16 cellular contexts compared by ENCODE assay signal in genomic region chr11:78295991-78296930, GRCh38.
DNase-seq lines count a peak whose midpoint lies in the region; ATAC-seq and TF ChIP-seq lines count a peak whose summit lies in the region.
"Had no signal": no experiment of that assay in that cellular context is flagged by ENCODE, and none has a peak within 500 bp of the region (broad histone marks: within the 10 kb centered on the region; RNA-seq: fewer than 3 reads in every experiment).

No MANE protein-coding gene starts in this region.

- H3K27me3 Mint-ChIP-seq in Calu3 (ENCODE audit: unreplicated experiment) (no peaks in the 10 kb centered on the region), nephron progenitor cell (ENCODE audit: low read depth, poor library complexity) (no peaks in the 10 kb centered on the region)
- no peaks in the 10 kb centered on the region for H3K27me3 Mint-ChIP-seq in activated naive CD4-positive, alpha-beta T cell treated with anti-CD3 and anti-CD28 coated beads, Interleukin-2, amount 10 ng/mL, durations not matched to agents 7 days and 5 days
- H3K27me3 Mint-ChIP-seq: activated naive CD8-positive, alpha-beta T cell treated with anti-CD3 and anti-CD28 coated beads, Interleukin-2, amount 10 ng/mL, durations not matched to agents 7 days and 5 days had no signal

- TF ChIP-seq POLR2A in body of pancreas (IDR thresholded peaks at IDR 0.05): no peak

- no TSS peak for BruUV-seq in Calu3 (replicated peaks; lab: Mats Ljungman, UMichigan)

- DNase-seq in Calu3: peak; percentile 7
- DNase-seq in NCI-H146 treated with DMSO at 0.1 percent for 48 hours (lab: John Stamatoyannopoulos, UW; ENCODE audit: unreplicated experiment): peak; percentile 69
- DNase-seq in dorsolateral prefrontal cortex: no peak
- no peak for DNase-seq in nephron progenitor cell
- no peak for DNase-seq in activated naive CD4-positive, alpha-beta T cell treated with anti-CD3 and anti-CD28 coated beads, Interleukin-2, amount 10 ng/mL, durations not matched to agents 7 days and 5 days
- DNase-seq in GF-D8 (lab: John Stamatoyannopoulos, UW): no peak
- no peak for DNase-seq in NCI-H510A treated with DMSO at 0.1 percent for 48 hours (lab: John Stamatoyannopoulos, UW)
- no peak for DNase-seq in body of pancreas
- DNase-seq: activated naive CD8-positive, alpha-beta T cell treated with anti-CD3 and anti-CD28 coated beads, Interleukin-2, amount 10 ng/mL, durations not matched to agents 7 days and 5 days; esophagus squamous epithelium; HCEC 1CT; Karpas-422; NCI-H187 treated with DMSO at 0.1 percent for 48 hours; SK-N-SH; testis had no signal

- H3K4me3 ChIP-seq in dorsolateral prefrontal cortex (no peak overlapping the region), body of pancreas (no peak overlapping the region)
- H3K4me3 ChIP-seq: esophagus squamous epithelium, testis had no signal

- no peaks in the 10 kb centered on the region for H3K27me3 ChIP-seq in dorsolateral prefrontal cortex
- no peaks in the 10 kb centered on the region for H3K27me3 ChIP-seq in body of pancreas
- H3K27me3 ChIP-seq: esophagus squamous epithelium, testis had no signal

- H3K4me1 ChIP-seq in body of pancreas: peaks cover 5% of the 10 kb centered on the region
- H3K4me1 ChIP-seq: testis had no signal

- WGBS in body of pancreas, 2 donors: 84 to 85% methylated on average over 8 of the region's 8 CpGs

- H3K27ac ChIP-seq in dorsolateral prefrontal cortex: peak overlapping the region in 37 of 59 donors; percentile 2 to 77 (median 43)
- H3K27ac ChIP-seq in body of pancreas: no peak overlapping the region
- H3K27ac ChIP-seq: esophagus squamous epithelium, testis had no signal

- H3K36me3 Mint-ChIP-seq in Calu3 (ENCODE audit: insufficient read depth, unreplicated experiment) (no peaks in the 10 kb centered on the region), nephron progenitor cell (ENCODE audit: low read depth) (no peaks in the 10 kb centered on the region)
- H3K36me3 Mint-ChIP-seq in activated naive CD4-positive, alpha-beta T cell treated with anti-CD3 and anti-CD28 coated beads, Interleukin-2, amount 10 ng/mL, durations not matched to agents 7 days and 5 days: peaks cover 31% of the 10 kb centered on the region

- no peak overlapping the region for H3K27ac Mint-ChIP-seq in Calu3 (ENCODE audit: unreplicated experiment)
- H3K27ac Mint-ChIP-seq in nephron progenitor cell: peak overlapping the region; percentile 32
- no peak overlapping the region for H3K27ac Mint-ChIP-seq in activated naive CD4-positive, alpha-beta T cell treated with anti-CD3 and anti-CD28 coated beads, Interleukin-2, amount 10 ng/mL, durations not matched to agents 7 days and 5 days
- H3K27ac Mint-ChIP-seq: activated naive CD8-positive, alpha-beta T cell treated with anti-CD3 and anti-CD28 coated beads, Interleukin-2, amount 10 ng/mL, durations not matched to agents 7 days and 5 days had no signal

- CTCF ChIA-PET in Calu3 (lab: Charles Lee): no interaction called here
- CTCF ChIA-PET in activated naive CD4-positive, alpha-beta T cell treated with anti-CD3 and anti-CD28 coated beads, Interleukin-2, amount 10 ng/mL, durations not matched to agents 7 days and 5 days (lab: Charles Lee): no interaction called here

- no peaks in the 10 kb centered on the region for H3K9me3 ChIP-seq in body of pancreas
- H3K9me3 ChIP-seq: esophagus squamous epithelium, SK-N-SH, testis had no signal

- no peaks in the 10 kb centered on the region for H3K36me3 ChIP-seq in body of pancreas (replicated peaks in 1 of 2; ENCODE audit: insufficient read depth in 1 of 2, low read depth in 2 of 2)
- H3K36me3 ChIP-seq: esophagus squamous epithelium had no signal

- peaks cover 2% of the 10 kb centered on the region for H3K9me3 Mint-ChIP-seq in Calu3 (ENCODE audit: low read depth, unreplicated experiment)
- no peaks in the 10 kb centered on the region for H3K9me3 Mint-ChIP-seq in nephron progenitor cell
- peaks cover 33% of the 10 kb centered on the region for H3K9me3 Mint-ChIP-seq in activated naive CD4-positive, alpha-beta T cell treated with anti-CD3 and anti-CD28 coated beads, Interleukin-2, amount 10 ng/mL, durations not matched to agents 7 days and 5 days

- no peak for ATAC-seq in body of pancreas
- ATAC-seq: activated CD4-positive, CD25-positive, alpha-beta regulatory T cell treated with anti-CD3 and anti-CD28 coated beads, Interleukin-2, amount 50 U/mL, for 24 hours had no signal

- H3K4me3 Mint-ChIP-seq in Calu3 (ENCODE audit: low read depth, unreplicated experiment) (no peak overlapping the region), nephron progenitor cell (no peak overlapping the region)
- no peak overlapping the region for H3K4me3 Mint-ChIP-seq in activated naive CD4-positive, alpha-beta T cell treated with anti-CD3 and anti-CD28 coated beads, Interleukin-2, amount 10 ng/mL, durations not matched to agents 7 days and 5 days
- H3K4me3 Mint-ChIP-seq: activated naive CD8-positive, alpha-beta T cell treated with anti-CD3 and anti-CD28 coated beads, Interleukin-2, amount 10 ng/mL, durations not matched to agents 7 days and 5 days had no signal

- TF ChIP-seq CTCF in Calu3 (IDR thresholded peaks at IDR 0.05; ENCODE audit: unreplicated experiment) (no peak), dorsolateral prefrontal cortex (IDR thresholded peaks at IDR 0.05 in 54 of 56, conservative IDR thresholded peaks at IDR 0.05 in 2 of 56; ENCODE audit: low read depth in 1 of 56, partially characterized antibody in 56 of 56) (no peak), nephron progenitor cell (IDR thresholded peaks at IDR 0.05) (no peak), body of pancreas (IDR thresholded peaks at IDR 0.05) (no peak)

- intact Hi-C loops in Calu3 (cut with micrococcal nuclease; ENCODE audit: unreplicated experiment) (loop anchor here (5.0 kb wide), 1 partner anchor 71 kb away; no protein-coding TSS in a partner anchor), dorsolateral prefrontal cortex (cut with DNase I) (no loop called here), body of pancreas (cut with DNase I) (no loop called here)

- H3K4me1 Mint-ChIP-seq in Calu3 (ENCODE audit: low read depth, unreplicated experiment) (peaks cover 14% of the 10 kb centered on the region), nephron progenitor cell (peaks cover 14% of the 10 kb centered on the region)
- H3K4me1 Mint-ChIP-seq in activated naive CD4-positive, alpha-beta T cell treated with anti-CD3 and anti-CD28 coated beads, Interleukin-2, amount 10 ng/mL, durations not matched to agents 7 days and 5 days: peaks cover 22% of the 10 kb centered on the region

Comparison
In these comparisons a context has a peak if more than half of its experiments do, and no peak if none do; other contexts are left out.
1. DNase-seq: peak in Calu3 (single experiment) and NCI-H146 treated with DMSO at 0.1 percent for 48 hours (single experiment); none in dorsolateral prefrontal cortex (0 of 10), nephron progenitor cell (single experiment), activated naive CD4-positive, alpha-beta T cell treated with anti-CD3 and anti-CD28 coated beads, Interleukin-2, amount 10 ng/mL, durations not matched to agents 7 days and 5 days (single experiment), GF-D8 (single experiment), NCI-H510A treated with DMSO at 0.1 percent for 48 hours (single experiment) and body of pancreas (0 of 4).
2. H3K27ac ChIP-seq: peak in dorsolateral prefrontal cortex (37 of 59); none in body of pancreas (0 of 4).